18 cellular contexts compared by ENCODE assay signal in genomic region chr7:31078363-31078990, GRCh38. TPM values are rescaled to one million over a fixed set of nuclear protein-coding genes. Genes with fewer than 3 reads are reported as not detected.
DNase-seq lines count a peak whose midpoint lies in the region; FAIRE-seq and TF ChIP-seq lines count a peak whose summit lies in the region.
"Had no signal": no experiment of that assay in that cellular context is flagged by ENCODE, and none has a peak within 500 bp of the region (broad histone marks: within the 10 kb centered on the region; RNA-seq: fewer than 3 reads in every experiment).

No MANE protein-coding gene starts in this region.

- in situ Hi-C loops in GM13976 (cut with MboI; ENCODE audit: low sequenced_read_pairs, unreplicated experiment) = no loop called here

- H3K4me1 ChIP-seq in kidney (ENCODE audit: control insufficient read depth in 1 of 2, insufficient read depth in 1 of 2, low read depth in 1 of 2, low read length in 2 of 2) (no peaks in the 10 kb centered on the region), neuronal stem cell (ENCODE audit: control insufficient read depth in 2 of 2, insufficient read depth in 1 of 2, low read depth in 1 of 2, low read length in 2 of 2) (peaks cover 0 to 4% of the 10 kb centered on the region in 2 donors), spleen (peaks cover 0 to 13% (median 4%) of the 10 kb centered on the region in 6 donors)

- H3K27me3 ChIP-seq in neuronal stem cell (ENCODE audit: control insufficient read depth in 3 of 3, insufficient read depth in 3 of 3, low read depth in 1 of 3, low read length in 3 of 3) = no peaks in the 10 kb centered on the region
- peaks cover 0 to 40% (median 0%) of the 10 kb centered on the region in 7 donors for H3K27me3 ChIP-seq in spleen (replicated peaks in 1 of 7)

- H2AK5ac ChIP-seq in neuronal stem cell (ENCODE audit: low read depth, low read length) = peak overlapping the region; percentile 51

- H2BK15ac ChIP-seq in neuronal stem cell (ENCODE audit: low read length) = peak overlapping the region; percentile 32

- intact Hi-C loops in kidney (cut with DNase I) = no loop called here
- intact Hi-C loops in spleen (cut with DNase I; ENCODE audit: low total_unique reads) = no loop called here

- WGBS in neuronal stem cell (ENCODE audit: extremely low coverage in 2 of 2, insufficient read length in 2 of 2, insufficient replicate concordance in 1 of 2), 2 donors = no CpG with 5 or more reads among the region's 24 CpGs
- 88 to 93% (median 91%) methylated on average over 19 to 24 of the region's 24 CpGs for WGBS in spleen, 5 donors

- peak overlapping the region; percentile 60 for H3K18ac ChIP-seq in neuronal stem cell (ENCODE audit: low read length)

- H3K4me3 ChIP-seq in kidney (ENCODE audit: low read length in 2 of 2) (no peak overlapping the region), neuronal stem cell (ENCODE audit: low read length in 2 of 2) (no peak overlapping the region), spleen (no peak overlapping the region)

- no peak overlapping the region for H2BK5ac ChIP-seq in neuronal stem cell (ENCODE audit: low read length)

- no peak overlapping the region for H3K4ac ChIP-seq in neuronal stem cell (ENCODE audit: low read length)

- H2AFZ ChIP-seq in neuronal stem cell (ENCODE audit: low read length) = no peak overlapping the region

- no peak overlapping the region for H4K8ac ChIP-seq in neuronal stem cell (ENCODE audit: low read depth, low read length)

- no peak overlapping the region for H4K91ac ChIP-seq in neuronal stem cell (ENCODE audit: low read depth, low read length, poor library complexity)

- H3K9ac ChIP-seq in kidney (ENCODE audit: low read length in 2 of 2) (no peak overlapping the region), neuronal stem cell (ENCODE audit: low read depth, low read length, poor library complexity) (no peak overlapping the region)

- no peak for TF ChIP-seq CTCF in kidney (IDR thresholded peaks at IDR 0.05; ENCODE audit: borderline replicate concordance, extremely low read depth, insufficient read depth)
- TF ChIP-seq CTCF in spleen (IDR thresholded peaks at IDR 0.05 in 8 of 11, conservative IDR thresholded peaks at IDR 0.05 in 3 of 11) = no peak
- no peak for TF ChIP-seq CTCF in GM13976 (IDR thresholded peaks at IDR 0.05; ENCODE audit: borderline replicate concordance, control extremely low read depth, extremely low read depth, insufficient read depth, missing control alignments)

- H3K9me3 ChIP-seq in kidney (ENCODE audit: control insufficient read depth in 1 of 2, low read length in 2 of 2) = no peaks in the 10 kb centered on the region
- peaks cover 0 to 8% of the 10 kb centered on the region in 2 donors for H3K9me3 ChIP-seq in neuronal stem cell (replicated peaks in 1 of 2; ENCODE audit: control insufficient read depth in 2 of 2, insufficient read depth in 1 of 2, low read depth in 1 of 2, low read length in 2 of 2)
- H3K9me3 ChIP-seq in spleen = no peaks in the 10 kb centered on the region

- no peak for FAIRE-seq in kidney (lab: Jason Lieb, UNC)
- FAIRE-seq: D721Med, H54 had no signal

- peak; percentile 54 for DNase-seq in activated effector memory CD4-positive, alpha-beta T cell treated with anti-CD3 and anti-CD28 coated beads, Interleukin-2, amount 50 U/mL, for 16 hours
- DNase-seq in activated effector memory CD4-positive, alpha-beta T cell treated with Interleukin-2 at 50 U/mL for 16 hours = no peak
- DNase-seq in kidney (peak; percentile 65), neuronal stem cell (ENCODE audit: low spot score) (no peak), spleen (peak; percentile 66), GM13976 (ENCODE audit: low spot score) (no peak), DMS153 treated with DMSO at 0.1 percent for 48 hours (lab: John Stamatoyannopoulos, UW; ENCODE audit: unreplicated experiment) (no peak), MV-4-11 (lab: John Stamatoyannopoulos, UW) (no peak)
- DNase-seq: CD8-positive, alpha-beta T cell; COR-L47; DMS53; GF-D8 had no signal

- H3K27ac ChIP-seq in kidney (ENCODE audit: low read depth in 2 of 2, low read length in 2 of 2) = no peak overlapping the region
- no peak overlapping the region for H3K27ac ChIP-seq in neuronal stem cell (replicated peaks; ENCODE audit: low read length)
- no peak overlapping the region for H3K27ac ChIP-seq in spleen
- H3K27ac ChIP-seq: 22Rv1 had no signal

- H2BK120ac ChIP-seq in neuronal stem cell (ENCODE audit: low read depth, low read length) = no peak overlapping the region

- no peak for TF ChIP-seq POLR2A in spleen (IDR thresholded peaks at IDR 0.05)

- no peak overlapping the region for H2BK12ac ChIP-seq in neuronal stem cell (ENCODE audit: low read length)

- no peak overlapping the region for H3K4me2 ChIP-seq in neuronal stem cell (ENCODE audit: insufficient read depth, low read length, poor library complexity, severe bottlenecking)

- H3K36me3 ChIP-seq in kidney (ENCODE audit: control insufficient read depth in 1 of 2, insufficient read depth in 2 of 2, low read length in 2 of 2) (no peaks in the 10 kb centered on the region), neuronal stem cell (replicated peaks in 1 of 2; ENCODE audit: control insufficient read depth in 2 of 2, insufficient read depth in 2 of 2, low read length in 2 of 2) (peaks cover 0 to 3% of the 10 kb centered on the region in 2 donors), spleen (no peaks in the 10 kb centered on the region)

- peak overlapping the region; percentile 17 for H3K14ac ChIP-seq in neuronal stem cell (ENCODE audit: low read length)

- peak overlapping the region; percentile 86 for H3K23ac ChIP-seq in neuronal stem cell (ENCODE audit: low read depth, low read length, poor library complexity)

- H3K79me1 ChIP-seq in neuronal stem cell (ENCODE audit: low read depth, low read length) = peaks cover 3% of the 10 kb centered on the region

RNA-seq across cellular contexts. Expression of gene ADCYAP1R1, which starts 26.4 kb away (rescaled TPM):
- not detected for total RNA-seq in kidney
- not detected for polyA plus RNA-seq in kidney (ENCODE audit: insufficient read depth, low read depth, low replicate concordance)
- polyA plus RNA-seq in neuronal stem cell (2013, experiment 1 of 2) = 4.0 TPM
- 3.9 TPM for polyA plus RNA-seq in neuronal stem cell (2013, experiment 2 of 2)
- 1 to 10 TPM in 4 of 7 donors, under 1 TPM in 3; 0.43 to 5.6 (median 1.0) TPM for total RNA-seq in spleen
- under 1 TPM; 0.04 to 0.13 (median 0.06) TPM for polyA plus RNA-seq in spleen
- total RNA-seq: A673; CD8-positive, alpha-beta T cell had no signal
- polyA plus RNA-seq: BJ, CD14-positive monocyte had no signal

Comparison
In these comparisons a context has a peak if more than half of its experiments do, and no peak if none do; other contexts are left out.
1. DNase-seq: peak in activated effector memory CD4-positive, alpha-beta T cell treated with anti-CD3 and anti-CD28 coated beads, Interleukin-2, amount 50 U/mL, for 16 hours (single experiment), kidney (single experiment) and spleen (single experiment); none in activated effector memory CD4-positive, alpha-beta T cell treated with Interleukin-2 at 50 U/mL for 16 hours (single experiment), neuronal stem cell (single experiment), GM13976 (single experiment), DMS153 treated with DMSO at 0.1 percent for 48 hours (single experiment) and MV-4-11 (single experiment).